8 cellular contexts compared by ENCODE assay signal in genomic region chr21:36927718-36928117, GRCh38. TPM values are rescaled to one million over a fixed set of nuclear protein-coding genes. Genes with fewer than 3 reads are reported as not detected.
DNase-seq lines count a peak whose midpoint lies in the region; ATAC-seq and TF ChIP-seq lines count a peak whose summit lies in the region.

No MANE protein-coding gene starts in this region.

- DNase-seq in HFF-Myc (ENCODE audit: extremely low read depth, low read depth) (peak; percentile 78), NCI-H82 (lab: John Stamatoyannopoulos, UW) (peak; percentile 94), ecto neural progenitor cell (ENCODE audit: low spot score) (peak; percentile 82), medulla oblongata (ENCODE audit: extremely low spot score) (peak; percentile 88)
- DNase-seq in activated CD4-positive, alpha-beta memory T cell treated with anti-CD3 and anti-CD28 coated beads, Interleukin-2, amount 10 ng/mL, durations not matched to agents 7 days and 5 days = peak; percentile 75
- DNase-seq in stimulated activated CD8-positive, alpha-beta memory T cell treated with anti-CD3 and anti-CD28 coated beads, Interleukin-15, amount 100 ng/mL, for 1 hour (ENCODE audit: low read depth) = peak; percentile 53

- H3K4me1 Mint-ChIP-seq in activated CD4-positive, alpha-beta memory T cell treated with anti-CD3 and anti-CD28 coated beads, Interleukin-2, amount 10 ng/mL, durations not matched to agents 7 days and 5 days = peaks cover 2% of the 10 kb centered on the region

- no peaks in the 10 kb centered on the region for H3K9me3 Mint-ChIP-seq in activated CD4-positive, alpha-beta memory T cell treated with anti-CD3 and anti-CD28 coated beads, Interleukin-2, amount 10 ng/mL, durations not matched to agents 7 days and 5 days

- CTCF ChIA-PET in activated CD4-positive, alpha-beta memory T cell treated with anti-CD3 and anti-CD28 coated beads, Interleukin-2, amount 10 ng/mL, durations not matched to agents 7 days and 5 days (lab: Charles Lee) = interaction anchor here (0.6 to 1.8 kb wide), 8 partner anchors 12 to 426 kb away, joined by 3 to 24 read pairs (median 4); no protein-coding TSS in a partner anchor

- no peak for ATAC-seq in HG03280 (IDR thresholded peaks at IDR 0.05; ENCODE audit: unreplicated experiment)

- H3K27ac ChIP-seq in C4-2B = peak overlapping the region; percentile 17; the same call in 1 of the 2 replicates

- peak; percentile 94 for TF ChIP-seq CTCF in C4-2B (conservative IDR thresholded peaks at IDR 0.05)
- peak; percentile 96 for TF ChIP-seq CTCF in HFF-Myc (IDR thresholded peaks at IDR 0.05; ENCODE audit: low read depth, low read length, missing control alignments)

- H3K36me3 Mint-ChIP-seq in activated CD4-positive, alpha-beta memory T cell treated with anti-CD3 and anti-CD28 coated beads, Interleukin-2, amount 10 ng/mL, durations not matched to agents 7 days and 5 days (ENCODE audit: low read depth) = no peaks in the 10 kb centered on the region

- no peak overlapping the region for H3K4me3 Mint-ChIP-seq in activated CD4-positive, alpha-beta memory T cell treated with anti-CD3 and anti-CD28 coated beads, Interleukin-2, amount 10 ng/mL, durations not matched to agents 7 days and 5 days

- H3K27me3 Mint-ChIP-seq in activated CD4-positive, alpha-beta memory T cell treated with anti-CD3 and anti-CD28 coated beads, Interleukin-2, amount 10 ng/mL, durations not matched to agents 7 days and 5 days = no peaks in the 10 kb centered on the region

- POLR2A ChIA-PET in activated CD4-positive, alpha-beta memory T cell treated with anti-CD3 and anti-CD28 coated beads, Interleukin-2, amount 10 ng/mL, durations not matched to agents 7 days and 5 days (lab: Charles Lee) = no interaction called here

- H3K4me3 ChIP-seq in HFF-Myc (replicated peaks; ENCODE audit: low read depth, low read length) = no peak overlapping the region

- H3K27ac Mint-ChIP-seq in activated CD4-positive, alpha-beta memory T cell treated with anti-CD3 and anti-CD28 coated beads, Interleukin-2, amount 10 ng/mL, durations not matched to agents 7 days and 5 days = no peak overlapping the region

RNA-seq across cellular contexts. Expression of gene HLCS, which starts 38.8 kb away (rescaled TPM):
- 10 to 100 TPM; 13.3 to 13.9 TPM for total RNA-seq in activated CD4-positive, alpha-beta memory T cell treated with anti-CD3 and anti-CD28 coated beads, Interleukin-2, amount 10 ng/mL, durations not matched to agents 7 days and 5 days
